19 cellular contexts compared by ENCODE assay signal in the genomic region with DNA sequence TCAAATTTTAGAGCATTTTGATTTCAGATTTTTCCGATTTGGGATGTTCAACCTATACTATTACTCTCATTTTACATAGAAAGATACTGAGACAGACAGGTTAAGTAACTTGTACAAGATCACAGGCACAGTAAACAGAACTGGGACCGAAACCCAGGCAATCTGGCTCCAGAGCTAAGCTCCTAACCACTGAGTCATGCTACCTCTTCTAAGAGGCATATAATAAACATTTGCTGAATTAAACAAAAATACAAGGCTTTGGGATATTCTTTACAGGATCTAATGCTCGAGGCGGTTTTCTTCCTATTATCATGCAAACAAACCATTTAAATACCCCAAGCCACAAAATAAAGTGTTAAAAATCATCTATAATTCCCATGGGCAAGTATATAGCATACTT. TPM values are rescaled to one million over a fixed set of nuclear protein-coding genes. Genes with fewer than 3 reads are reported as not detected.
DNase-seq lines count a peak whose midpoint lies in the region; ATAC-seq, FAIRE-seq and TF ChIP-seq lines count a peak whose summit lies in the region.
"Had no signal": no experiment of that assay in that cellular context is flagged by ENCODE, and none has a peak within 500 bp of the region (broad histone marks: within the 10 kb centered on the region; RNA-seq: fewer than 3 reads in every experiment).

No MANE protein-coding gene starts in this region.

- H3K4me1 Mint-ChIP-seq in CD8-positive, alpha-beta memory T cell: peaks cover 12 to 25% (median 19%) of the 10 kb centered on the region in 3 donors
- H3K4me1 Mint-ChIP-seq in astrocyte (ENCODE audit: low read depth, unreplicated experiment): peaks cover 14% of the 10 kb centered on the region

- peak overlapping the region; percentile 19; the same call in 1 of the 2 replicates for H3K4me2 ChIP-seq in IMR-90 (ENCODE audit: low read depth, low read length)
- no peak overlapping the region for H3K4me2 ChIP-seq in astrocyte (ENCODE audit: low read length)
- H3K4me2 ChIP-seq in PC-9: no peak overlapping the region

- H2AK9ac ChIP-seq in IMR-90 (replicated peaks; ENCODE audit: low read depth, low read length, poor library complexity): no peak overlapping the region

- H4K20me1 ChIP-seq in IMR-90 (ENCODE audit: insufficient read depth, low read length) (0 out of 2 replicates have a peak, but pooled peaks cover 3% of the 10 kb centered on the region), astrocyte (ENCODE audit: insufficient read depth, low read length) (no peaks in the 10 kb centered on the region), PC-9 (ENCODE audit: insufficient read depth) (no peaks in the 10 kb centered on the region)

- H3K9me3 Mint-ChIP-seq in CD8-positive, alpha-beta memory T cell: peaks cover 11 to 22% (median 15%) of the 10 kb centered on the region in 5 donors
- peaks cover 6% of the 10 kb centered on the region for H3K9me3 Mint-ChIP-seq in astrocyte (ENCODE audit: unreplicated experiment)

- ATAC-seq in IMR-90 (ENCODE audit: low read depth) (peak; percentile 21; the same call in 1 of the 2 replicates), Right ventricle myocardium superior (ENCODE audit: poor library complexity) (no peak)
- ATAC-seq: psoas muscle had no signal

- H3K9me1 ChIP-seq in IMR-90 (ENCODE audit: insufficient read depth, low read length): peaks cover 8% of the 10 kb centered on the region

- H2AK5ac ChIP-seq in IMR-90 (ENCODE audit: low read depth, low read length): no peak overlapping the region

- peak overlapping the region in 1 of 7 donors; percentile 14 for H3K4me3 Mint-ChIP-seq in CD8-positive, alpha-beta memory T cell
- H3K4me3 Mint-ChIP-seq in astrocyte (ENCODE audit: unreplicated experiment): no peak overlapping the region
- H3K4me3 Mint-ChIP-seq: nephron progenitor cell had no signal

- peak overlapping the region; percentile 30 for H2BK5ac ChIP-seq in IMR-90 (ENCODE audit: low read depth, low read length, poor library complexity, severe bottlenecking)

- no peak overlapping the region for H3K23ac ChIP-seq in IMR-90 (ENCODE audit: low read depth, low read length)

- H4K5ac ChIP-seq in IMR-90 (ENCODE audit: low read depth, low read length): no peak overlapping the region

- dilution Hi-C loops in IMR-90 (cut with HindIII; ENCODE audit: low sequenced_read_pairs, unreplicated experiment): no loop called here

- H2BK15ac ChIP-seq in IMR-90 (ENCODE audit: low read depth, low read length): no peak overlapping the region

- H3K9me2 ChIP-seq in PC-9 (ENCODE audit: insufficient read depth): no peaks in the 10 kb centered on the region

- H2AFZ ChIP-seq in IMR-90 (replicated peaks; ENCODE audit: low read length, poor library complexity) (no peak overlapping the region), astrocyte (ENCODE audit: low read depth, low read length) (no peak overlapping the region), PC-9 (no peak overlapping the region)

- H3K18ac ChIP-seq in IMR-90 (ENCODE audit: low read depth, low read length): peak overlapping the region; percentile 14; the same call in 1 of the 2 replicates

- no peak for TF ChIP-seq POLR2A in IMR-90 (IDR thresholded peaks at IDR 0.05; ENCODE audit: low read depth, low read length)

- peak overlapping the region in 6 of 8 donors; percentile 51 to 97 (median 67) for H3K27ac Mint-ChIP-seq in CD8-positive, alpha-beta memory T cell
- no peak overlapping the region for H3K27ac Mint-ChIP-seq in astrocyte (ENCODE audit: unreplicated experiment)
- H3K27ac Mint-ChIP-seq: nephron progenitor cell had no signal

- no peaks in the 10 kb centered on the region for H3K36me3 ChIP-seq in CD8-positive, alpha-beta memory T cell (ENCODE audit: insufficient read depth, low read length)
- no peaks in the 10 kb centered on the region for H3K36me3 ChIP-seq in IMR-90 (ENCODE audit: control insufficient read depth, insufficient read depth, low read length)
- no peaks in the 10 kb centered on the region for H3K36me3 ChIP-seq in astrocyte (ENCODE audit: insufficient read depth, low read length)
- no peaks in the 10 kb centered on the region for H3K36me3 ChIP-seq in PC-9 (ENCODE audit: low read depth)
- H3K36me3 ChIP-seq: thoracic aorta had no signal

- DNase-seq in CD8-positive, alpha-beta memory T cell: no peak
- DNase-seq in IMR-90 (peak; percentile 68), astrocyte (ENCODE audit: low read depth) (peak; percentile 10), iris pigment epithelial cell (ENCODE audit: low read depth) (peak; percentile 88), GM19239 (ENCODE audit: insufficient read length, low spot score) (no peak), Right ventricle myocardium superior (no peak), PC-9 (no peak), NCI-H2107 (lab: John Stamatoyannopoulos, UW) (no peak)
- DNase-seq: effector memory CD4-positive, alpha-beta T cell; hypothalamus; NCI-H1694; NCI-H446; nephron progenitor cell; psoas muscle; SHP77; spleen; stimulated activated CD8-positive, alpha-beta memory T cell treated with anti-CD3 and anti-CD28 coated beads, Interleukin-4, amount 100 ng/mL, for 48 hours had no signal

- no peak overlapping the region for H3K4me3 ChIP-seq in CD8-positive, alpha-beta memory T cell (ENCODE audit: low read length)
- H3K4me3 ChIP-seq in IMR-90 (ENCODE audit: insufficient read depth, low read depth, low read length) (no peak overlapping the region), astrocyte (ENCODE audit: insufficient read depth, low read depth, low read length) (no peak overlapping the region), PC-9 (no peak overlapping the region)
- H3K4me3 ChIP-seq: psoas muscle, spleen had no signal

- H3K14ac ChIP-seq in IMR-90 (replicated peaks; ENCODE audit: low read depth, low read length): no peak overlapping the region

- no peak overlapping the region for H4K91ac ChIP-seq in IMR-90 (ENCODE audit: insufficient read depth, low read depth, low read length)

- peaks cover 21 to 50% (median 32%) of the 10 kb centered on the region in 3 donors for H3K36me3 Mint-ChIP-seq in CD8-positive, alpha-beta memory T cell
- H3K36me3 Mint-ChIP-seq in astrocyte (ENCODE audit: low read depth, unreplicated experiment): no peaks in the 10 kb centered on the region

- TF ChIP-seq CTCF in IMR-90 (conservative IDR thresholded peaks at IDR 0.05; ENCODE audit: low read depth, low read length): no peak
- TF ChIP-seq CTCF in astrocyte (IDR thresholded peaks at IDR 0.05; ENCODE audit: insufficient read depth, low read depth, low read length): no peak
- no peak for TF ChIP-seq CTCF in PC-9 (conservative IDR thresholded peaks at IDR 0.05)

- 80% methylated on average over 1 of the region's 4 CpGs; no CpG with 5 or more reads in 1 of the 2 experiments for WGBS in IMR-90 (ENCODE audit: extremely low coverage in 2 of 2, insufficient read length in 1 of 2), 2 experiments

- FAIRE-seq in astrocyte (lab: Jason Lieb, UNC): no peak
- no peak for FAIRE-seq in GM19239 (lab: Jason Lieb, UNC)

- H3K79me2 ChIP-seq in astrocyte (ENCODE audit: insufficient read depth, low read length) (no peaks in the 10 kb centered on the region), PC-9 (ENCODE audit: low read depth) (no peaks in the 10 kb centered on the region)

- no peak overlapping the region for H2BK20ac ChIP-seq in IMR-90 (ENCODE audit: low read depth, low read length)

- H3K4ac ChIP-seq in IMR-90 (ENCODE audit: low read depth, low read length): no peak overlapping the region

- intact Hi-C loops in IMR-90 (cut with micrococcal nuclease) (no loop called here), Right ventricle myocardium superior (cut with DNase I) (loop anchor here (5.0 kb wide), 1 partner anchor 81 kb away; no protein-coding TSS in a partner anchor), PC-9 (cut with micrococcal nuclease; ENCODE audit: unreplicated experiment) (loop anchor here (10.0 kb wide), 2 partner anchors 98 to 748 kb away; partner anchors contain the start of gene MCOLN3)

- no peaks in the 10 kb centered on the region for H3F3A ChIP-seq in PC-9 (ENCODE audit: insufficient read depth, low read depth)

- no peaks in the 10 kb centered on the region for H3K79me1 ChIP-seq in IMR-90 (ENCODE audit: low read depth in 1 of 2, low read length in 2 of 2)

- H3K56ac ChIP-seq in IMR-90 (ENCODE audit: extremely low read depth, insufficient read depth, low read length): no peak overlapping the region

- H3K9ac ChIP-seq in IMR-90 (ENCODE audit: low read depth, low read length) (no peak overlapping the region), astrocyte (ENCODE audit: low read length) (no peak overlapping the region)

- CTCF ChIA-PET in CD8-positive, alpha-beta memory T cell (lab: Charles Lee): interaction anchor here (1.1 to 10.4 kb wide), 4 partner anchors 11 to 312 kb away, joined by 4 to 256 read pairs (median 16); partner anchors contain the start of gene C1orf52
- CTCF ChIA-PET in IMR-90 (lab: Yijun Ruan, JAX): interaction anchor here (0.6 to 1.3 kb wide), 6 partner anchors 11 to 312 kb away, joined by 3 to 5 read pairs (median 4); partner anchors contain the start of gene C1orf52
- CTCF ChIA-PET in PC-9 (lab: Charles Lee): no interaction called here

- H3K27me3 ChIP-seq in CD8-positive, alpha-beta memory T cell (ENCODE audit: insufficient read depth, low read length, poor library complexity, severe bottlenecking): no peaks in the 10 kb centered on the region
- H3K27me3 ChIP-seq in IMR-90 (ENCODE audit: control insufficient read depth, insufficient read depth, low read length): peaks cover 2% of the 10 kb centered on the region; the same call in 1 of the 2 replicates
- peaks cover 5% of the 10 kb centered on the region for H3K27me3 ChIP-seq in astrocyte (ENCODE audit: insufficient read depth, low read length)
- no peaks in the 10 kb centered on the region for H3K27me3 ChIP-seq in PC-9 (ENCODE audit: insufficient read depth, low read depth)
- H3K27me3 ChIP-seq: spleen had no signal

- in situ Hi-C loops in IMR-90 (cut with MboI; ENCODE audit: low sequenced_read_pairs): loop anchor here (5.0 to 25.0 kb wide), 2 partner anchors 311 to 334 kb away; partner anchors contain the start of gene C1orf52

- no peak overlapping the region for H3K27ac ChIP-seq in CD8-positive, alpha-beta memory T cell (ENCODE audit: low read depth, low read length)
- peak overlapping the region; percentile 22; the same call in 1 of the 2 replicates for H3K27ac ChIP-seq in IMR-90 (ENCODE audit: insufficient read depth, low read length)
- H3K27ac ChIP-seq in astrocyte (ENCODE audit: low read depth, low read length): peak overlapping the region; percentile 1
- H3K27ac ChIP-seq in PC-9: no peak overlapping the region
- H3K27ac ChIP-seq: psoas muscle, thoracic aorta had no signal

- H4K8ac ChIP-seq in IMR-90 (ENCODE audit: low read depth in 2 of 2, low read length in 2 of 2): no peak overlapping the region

- H2BK120ac ChIP-seq in IMR-90 (ENCODE audit: low read depth, low read length): no peak overlapping the region

- H3K27me3 Mint-ChIP-seq in CD8-positive, alpha-beta memory T cell: peaks cover 0 to 2% of the 10 kb centered on the region in 2 donors
- H3K27me3 Mint-ChIP-seq in astrocyte (ENCODE audit: low read depth, unreplicated experiment): peaks cover 2% of the 10 kb centered on the region

- H3K9me3 ChIP-seq in CD8-positive, alpha-beta memory T cell (ENCODE audit: low read length): peaks cover 5% of the 10 kb centered on the region
- H3K9me3 ChIP-seq in IMR-90 (ENCODE audit: control insufficient read depth, insufficient read depth, low read length) (peaks cover 2% of the 10 kb centered on the region; the same call in 1 of the 2 replicates), astrocyte (ENCODE audit: insufficient read depth, low read depth, low read length) (no peaks in the 10 kb centered on the region), PC-9 (ENCODE audit: insufficient read depth, low read depth) (no peaks in the 10 kb centered on the region)
- H3K9me3 ChIP-seq: psoas muscle, thoracic aorta had no signal

- no peak for TF ChIP-seq RAD21 in IMR-90 (IDR thresholded peaks at IDR 0.05; ENCODE audit: low read length)

- no TSS peak for BruUV-seq in IMR-90 (replicated peaks; lab: Mats Ljungman, UMichigan)
- BruUV-seq in PC-9 (replicated peaks; lab: Mats Ljungman, UMichigan): no TSS peak

- POLR2A ChIA-PET in CD8-positive, alpha-beta memory T cell (lab: Charles Lee): interaction anchor here (0.8 kb wide), 1 partner anchor 81 kb away, joined by 3 read pairs; no protein-coding TSS in a partner anchor
- POLR2A ChIA-PET in IMR-90 (lab: Charles Lee; ENCODE audit: unreplicated experiment) (no interaction called here), PC-9 (lab: Charles Lee; ENCODE audit: unreplicated experiment) (no interaction called here)

- no peaks in the 10 kb centered on the region for H3K4me1 ChIP-seq in CD8-positive, alpha-beta memory T cell (ENCODE audit: insufficient read depth, low read length)
- H3K4me1 ChIP-seq in IMR-90 (ENCODE audit: control insufficient read depth, insufficient read depth, low read length) (peaks cover 9% of the 10 kb centered on the region), astrocyte (ENCODE audit: insufficient read depth, low read length) (peaks cover 8% of the 10 kb centered on the region), PC-9 (replicated peaks; ENCODE audit: insufficient read depth) (peaks cover 10% of the 10 kb centered on the region; the same call in 1 of the 2 replicates)
- H3K4me1 ChIP-seq: psoas muscle had no signal

RNA-seq across cellular contexts. Expression of gene MCOLN2, which starts 50.3 kb away (rescaled TPM):
- 100 to 1,000 TPM; 103 to 110 TPM for total RNA-seq in CD8-positive, alpha-beta memory T cell
- polyA plus RNA-seq in CD8-positive, alpha-beta memory T cell: 18.7 TPM
- total RNA-seq in IMR-90 (2012; rRNA removed): 0.54 and 1.1 TPM in 2 replicates
- 0.27 and 0.43 TPM in 2 replicates for polyA plus RNA-seq in IMR-90 (2012; rRNA removed)
- 0.08 and 0.11 TPM in 2 replicates for polyA plus RNA-seq in IMR-90 (2012; cell fraction: cytosol; rRNA removed)
- polyA plus RNA-seq in IMR-90 (2012; cell fraction: nucleus; rRNA removed; ENCODE audit: low replicate concordance): 0.24 and 1.5 TPM in 2 replicates
- total RNA-seq in astrocyte: 1.4 and 1.6 TPM in 2 replicates
- 0.27 TPM for total RNA-seq in Right ventricle myocardium superior
- total RNA-seq in PC-9 (2021): 0.23 TPM in 1 of 2 replicates, not detected in the other
- total RNA-seq: cerebellum had no signal

RNA-seq across cellular contexts. Expression of gene LPAR3, which starts 53.6 kb away (rescaled TPM):
- total RNA-seq in CD8-positive, alpha-beta memory T cell: 1 to 10 TPM in 1 of 2 experiments, under 1 TPM in 1; 0.85 to 1.1 TPM
- polyA plus RNA-seq in CD8-positive, alpha-beta memory T cell: 1.5 TPM
- total RNA-seq in IMR-90 (2012; rRNA removed) (0.18 and 0.28 TPM in 2 replicates), astrocyte (0.70 and 0.91 TPM in 2 replicates), Right ventricle myocardium superior (16.9 TPM), PC-9 (2021) (not detected in 2 replicates)
- 0.07 and 0.09 TPM in 2 replicates for polyA plus RNA-seq in IMR-90 (2012; rRNA removed)
- 0.12 and 0.56 TPM in 2 replicates for polyA plus RNA-seq in IMR-90 (2012; cell fraction: cytosol; rRNA removed)
- polyA plus RNA-seq in IMR-90 (2012; cell fraction: nucleus; rRNA removed; ENCODE audit: low replicate concordance): 0.03 TPM in 1 of 2 replicates, not detected in the other

Comparison
In these comparisons a context has a peak if more than half of its experiments do, and no peak if none do; other contexts are left out.
1. DNase-seq: peak in IMR-90 (single experiment), astrocyte (single experiment) and iris pigment epithelial cell (single experiment); none in CD8-positive, alpha-beta memory T cell (0 of 5), GM19239 (single experiment), Right ventricle myocardium superior (single experiment), PC-9 (0 of 2) and NCI-H2107 (single experiment).
2. H3K27ac ChIP-seq: peak in IMR-90 (single experiment) and astrocyte (single experiment); none in CD8-positive, alpha-beta memory T cell (single experiment) and PC-9 (single experiment).
3. RNA of gene MCOLN2, which starts 50.3 kb away (total RNA-seq): 103 to 110 TPM in CD8-positive, alpha-beta memory T cell; 1.4 to 1.6 TPM in astrocyte, 0.54 to 1.1 TPM in IMR-90, 0.27 TPM in Right ventricle myocardium superior (single experiment) and 0.23 TPM in PC-9; every median in the first group is over 10 times any median in the second.